ENCODE assay signal across 1 cellular context in genomic region chrX:54920610-54921426, GRCh38.
TF ChIP-seq lines count a peak whose summit lies in the region.

A gene with protein sequence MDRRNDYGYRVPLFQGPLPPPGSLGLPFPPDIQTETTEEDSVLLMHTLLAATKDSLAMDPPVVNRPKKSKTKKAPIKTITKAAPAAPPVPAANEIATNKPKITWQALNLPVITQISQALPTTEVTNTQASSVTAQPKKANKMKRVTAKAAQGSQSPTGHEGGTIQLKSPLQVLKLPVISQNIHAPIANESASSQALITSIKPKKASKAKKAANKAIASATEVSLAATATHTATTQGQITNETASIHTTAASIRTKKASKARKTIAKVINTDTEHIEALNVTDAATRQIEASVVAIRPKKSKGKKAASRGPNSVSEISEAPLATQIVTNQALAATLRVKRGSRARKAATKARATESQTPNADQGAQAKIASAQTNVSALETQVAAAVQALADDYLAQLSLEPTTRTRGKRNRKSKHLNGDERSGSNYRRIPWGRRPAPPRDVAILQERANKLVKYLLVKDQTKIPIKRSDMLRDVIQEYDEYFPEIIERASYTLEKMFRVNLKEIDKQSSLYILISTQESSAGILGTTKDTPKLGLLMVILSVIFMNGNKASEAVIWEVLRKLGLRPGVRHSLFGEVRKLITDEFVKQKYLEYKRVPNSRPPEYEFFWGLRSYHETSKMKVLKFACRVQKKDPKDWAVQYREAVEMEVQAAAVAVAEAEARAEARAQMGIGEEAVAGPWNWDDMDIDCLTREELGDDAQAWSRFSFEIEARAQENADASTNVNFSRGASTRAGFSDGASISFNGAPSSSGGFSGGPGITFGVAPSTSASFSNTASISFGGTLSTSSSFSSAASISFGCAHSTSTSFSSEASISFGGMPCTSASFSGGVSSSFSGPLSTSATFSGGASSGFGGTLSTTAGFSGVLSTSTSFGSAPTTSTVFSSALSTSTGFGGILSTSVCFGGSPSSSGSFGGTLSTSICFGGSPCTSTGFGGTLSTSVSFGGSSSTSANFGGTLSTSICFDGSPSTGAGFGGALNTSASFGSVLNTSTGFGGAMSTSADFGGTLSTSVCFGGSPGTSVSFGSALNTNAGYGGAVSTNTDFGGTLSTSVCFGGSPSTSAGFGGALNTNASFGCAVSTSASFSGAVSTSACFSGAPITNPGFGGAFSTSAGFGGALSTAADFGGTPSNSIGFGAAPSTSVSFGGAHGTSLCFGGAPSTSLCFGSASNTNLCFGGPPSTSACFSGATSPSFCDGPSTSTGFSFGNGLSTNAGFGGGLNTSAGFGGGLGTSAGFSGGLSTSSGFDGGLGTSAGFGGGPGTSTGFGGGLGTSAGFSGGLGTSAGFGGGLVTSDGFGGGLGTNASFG (N-terminal part only) (plus strand): TSS chrX:54920824. CDS start chrX:54922247, 1,423 bp downstream.

TF ChIP-seq in HepG2, 621 proteins besides CTCF, POLR2A, EP300 and RAD21 (continued from another document):
- TF ChIP-seq, protein P1, sequence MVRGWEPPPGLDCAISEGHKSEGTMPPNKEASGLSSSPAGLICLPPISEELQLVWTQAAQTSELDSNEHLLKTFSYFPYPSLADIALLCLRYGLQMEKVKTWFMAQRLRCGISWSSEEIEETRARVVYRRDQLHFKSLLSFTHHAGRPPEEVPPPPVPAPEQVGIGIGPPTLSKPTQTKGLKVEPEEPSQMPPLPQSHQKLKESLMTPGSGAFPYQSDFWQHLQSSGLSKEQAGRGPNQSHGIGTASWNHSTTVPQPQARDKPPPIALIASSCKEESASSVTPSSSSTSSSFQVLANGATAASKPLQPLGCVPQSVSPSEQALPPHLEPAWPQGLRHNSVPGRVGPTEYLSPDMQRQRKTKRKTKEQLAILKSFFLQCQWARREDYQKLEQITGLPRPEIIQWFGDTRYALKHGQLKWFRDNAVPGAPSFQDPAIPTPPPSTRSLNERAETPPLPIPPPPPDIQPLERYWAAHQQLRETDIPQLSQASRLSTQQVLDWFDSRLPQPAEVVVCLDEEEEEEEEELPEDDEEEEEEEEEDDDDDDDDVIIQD (CRISPR knock-in tag; IDR thresholded peaks at IDR 0.05; ENCODE audit: low read depth): no peak
- no peak for TF ChIP-seq NAIF1 (CRISPR knock-in tag; IDR thresholded peaks at IDR 0.05; ENCODE audit: borderline replicate concordance)
- TF ChIP-seq GABPB1 (CRISPR knock-in tag; IDR thresholded peaks at IDR 0.05): peak; percentile 35
- 0 out of 2 replicates have a peak, but pooled peaks have one; percentile 13 for TF ChIP-seq ELF3 (CRISPR knock-in tag; IDR thresholded peaks at IDR 0.05)
- TF ChIP-seq ARHGAP35 (CRISPR knock-in tag; IDR thresholded peaks at IDR 0.05; ENCODE audit: borderline replicate concordance): no peak
- TF ChIP-seq, protein P2, sequence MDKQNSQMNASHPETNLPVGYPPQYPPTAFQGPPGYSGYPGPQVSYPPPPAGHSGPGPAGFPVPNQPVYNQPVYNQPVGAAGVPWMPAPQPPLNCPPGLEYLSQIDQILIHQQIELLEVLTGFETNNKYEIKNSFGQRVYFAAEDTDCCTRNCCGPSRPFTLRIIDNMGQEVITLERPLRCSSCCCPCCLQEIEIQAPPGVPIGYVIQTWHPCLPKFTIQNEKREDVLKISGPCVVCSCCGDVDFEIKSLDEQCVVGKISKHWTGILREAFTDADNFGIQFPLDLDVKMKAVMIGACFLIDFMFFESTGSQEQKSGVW (CRISPR knock-in tag; IDR thresholded peaks at IDR 0.05; ENCODE audit: borderline replicate concordance): no peak
- peak; percentile 21; the same call in 1 of the 2 replicates for TF ChIP-seq ETV5 (CRISPR knock-in tag; IDR thresholded peaks at IDR 0.05; ENCODE audit: borderline replicate concordance)
